ENCODE assay signal across 1 cellular context in genomic region chr10:28302668-28303488, GRCh38.
TF ChIP-seq lines count a peak whose summit lies in the region.

MPP7 (minus strand) TSS chr10:28303064; CDS start chr10:28238604, 64,460 bp downstream.

TF ChIP-seq in GM12878, 131 proteins besides CTCF, POLR2A, EP300 and RAD21 (continued from another document):
- TF ChIP-seq ZBTB33 (IDR thresholded peaks at IDR 0.05): no peak
- TF ChIP-seq RB1 (IDR thresholded peaks at IDR 0.05; ENCODE audit: borderline replicate concordance): peak; percentile 47; the same call in 1 of the 2 replicates
- TF ChIP-seq TARDBP (IDR thresholded peaks at IDR 0.05; ENCODE audit: borderline replicate concordance): no peak
TF ChIP-seq in GM12878: peak in this region for 23.
